ENCODE assay signal across 11 cellular contexts in the genomic region with DNA sequence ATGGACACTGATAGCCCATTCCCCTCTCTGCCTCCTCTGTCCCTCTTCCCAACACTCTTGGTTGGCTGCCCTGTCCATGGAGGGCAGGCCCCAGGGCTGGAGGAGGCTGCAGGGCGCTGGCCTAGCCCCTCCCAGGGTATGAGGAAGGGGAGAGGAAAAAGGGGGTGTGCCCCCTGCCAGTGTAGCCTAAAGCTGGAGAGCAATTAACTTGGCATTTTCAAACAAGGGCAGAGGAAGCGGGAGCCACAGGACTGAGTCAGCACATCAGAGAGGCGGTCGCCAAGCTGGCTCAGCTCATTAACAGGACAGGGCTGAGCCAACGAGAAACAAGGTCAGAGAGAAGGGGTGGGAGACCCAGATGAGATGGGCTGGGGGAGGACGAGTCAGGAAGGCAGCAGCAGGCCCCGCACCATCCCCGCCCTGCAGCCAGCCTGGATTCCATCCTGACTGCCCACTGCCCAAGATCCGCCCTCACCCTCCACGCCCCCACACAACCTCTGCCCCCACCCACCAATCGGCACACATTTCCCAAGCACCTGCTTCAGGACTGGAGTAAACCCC.
A peak's percentile ranks its signal among the peaks of the same experiment; 100 is the strongest.
DNase-seq lines count a peak whose midpoint lies in the region; ATAC-seq and TF ChIP-seq lines count a peak whose summit lies in the region.
"Had no signal": no experiment of that assay in that cellular context is flagged by ENCODE, and none has a peak within 500 bp of the region (broad histone marks: within the 10 kb centered on the region; RNA-seq: fewer than 3 reads in every experiment).

No MANE protein-coding gene starts in this region.

- H3K27me3 ChIP-seq in GM23338 (ENCODE audit: insufficient read depth), result no peaks in the 10 kb centered on the region

- no peak for TF ChIP-seq CTCF in GM23338 (conservative IDR thresholded peaks at IDR 0.05; ENCODE audit: low read depth in 2 of 2)

- no peaks in the 10 kb centered on the region for H3K36me3 Mint-ChIP-seq in GM23338 (ENCODE audit: low read depth)
- H3K36me3 Mint-ChIP-seq in effector memory CD8-positive, alpha-beta T cell (ENCODE audit: insufficient read depth), result no peaks in the 10 kb centered on the region

- no peaks in the 10 kb centered on the region for H3K79me2 ChIP-seq in GM23338 (replicated peaks; ENCODE audit: insufficient read depth)

- H3K9me3 Mint-ChIP-seq in GM23338, result no peaks in the 10 kb centered on the region
- no peaks in the 10 kb centered on the region for H3K9me3 Mint-ChIP-seq in effector memory CD8-positive, alpha-beta T cell
- H3K9me3 Mint-ChIP-seq: activated CD8-positive, alpha-beta T cell treated with anti-CD3 and anti-CD28 coated beads for 36 hours; nephron progenitor cell had no signal

- peaks cover 11% of the 10 kb centered on the region; the same call in 2 of the 3 replicates for H3K4me1 Mint-ChIP-seq in GM23338
- H3K4me1 Mint-ChIP-seq in effector memory CD8-positive, alpha-beta T cell (ENCODE audit: low read depth in 2 of 2), result peaks cover 0 to 2% of the 10 kb centered on the region in 2 donors

- H3K27me3 Mint-ChIP-seq in GM23338 (ENCODE audit: insufficient read depth, low read depth, poor library complexity), result peaks cover 12% of the 10 kb centered on the region
- H3K27me3 Mint-ChIP-seq in effector memory CD8-positive, alpha-beta T cell, result peaks cover 18 to 26% of the 10 kb centered on the region in 2 donors
- H3K27me3 Mint-ChIP-seq: activated CD8-positive, alpha-beta T cell treated with anti-CD3 and anti-CD28 coated beads for 36 hours had no signal

- H3K27ac Mint-ChIP-seq in GM23338, result no peak overlapping the region
- no peak overlapping the region for H3K27ac Mint-ChIP-seq in effector memory CD8-positive, alpha-beta T cell
- H3K27ac Mint-ChIP-seq: activated CD8-positive, alpha-beta T cell treated with anti-CD3 and anti-CD28 coated beads for 36 hours; nephron progenitor cell had no signal

- H4K20me1 ChIP-seq in GM23338 (replicated peaks; ENCODE audit: insufficient read depth), result no peaks in the 10 kb centered on the region

- no peak overlapping the region for H3K4me3 ChIP-seq in GM23338

- 0 out of 2 replicates have a peak, but pooled peaks cover 3% of the 10 kb centered on the region for H3K9me2 ChIP-seq in GM23338 (ENCODE audit: insufficient read depth)

- H3K4me2 ChIP-seq in GM23338, result peak overlapping the region; percentile 51; the same call in 1 of the 2 replicates

- no peaks in the 10 kb centered on the region for H3K36me3 ChIP-seq in GM23338 (ENCODE audit: insufficient read depth)

- peaks cover 11% of the 10 kb centered on the region for H3K4me1 ChIP-seq in GM23338 (ENCODE audit: insufficient read depth)

- no peak overlapping the region for H3K4me3 Mint-ChIP-seq in GM23338
- H3K4me3 Mint-ChIP-seq in effector memory CD8-positive, alpha-beta T cell, result no peak overlapping the region
- H3K4me3 Mint-ChIP-seq: activated CD8-positive, alpha-beta T cell treated with anti-CD3 and anti-CD28 coated beads for 36 hours; nephron progenitor cell had no signal

- H2AFZ ChIP-seq in GM23338, result peak overlapping the region; percentile 81

- ATAC-seq in GM23338 (peak; percentile 63), HG03442 (IDR thresholded peaks at IDR 0.05; ENCODE audit: unreplicated experiment) (no peak)
- ATAC-seq in effector memory CD8-positive, alpha-beta T cell (replicated peaks), result peak; percentile 40

- no peaks in the 10 kb centered on the region for H3F3A ChIP-seq in GM23338 (replicated peaks; ENCODE audit: low read depth)

- no peak for DNase-seq in GM23338 (ENCODE audit: low spot score)
- DNase-seq in NCI-H69 (lab: John Stamatoyannopoulos, UW), result peak; percentile 83
- no peak for DNase-seq in effector memory CD8-positive, alpha-beta T cell
- DNase-seq in renal cortical epithelial cell (ENCODE audit: low read depth), result peak; percentile 35
- DNase-seq in NCI-H446 (lab: John Stamatoyannopoulos, UW), result no peak
- no peak for DNase-seq in DMS53 treated with DMSO at 0.1 percent for 48 hours (lab: John Stamatoyannopoulos, UW; ENCODE audit: unreplicated experiment)
- DNase-seq: activated CD8-positive, alpha-beta T cell treated with anti-CD3 and anti-CD28 coated beads for 36 hours; KBM-7; NCI-H446 treated with DMSO at 0.1 percent for 48 hours; nephron progenitor cell had no signal

- H3K27ac ChIP-seq in GM23338 (ENCODE audit: low read depth), result no peak overlapping the region

TF ChIP-seq in GM23338, 12 proteins besides CTCF, POLR2A, EP300 and RAD21:
- TF ChIP-seq CREB1 (CRISPR knock-in tag; IDR thresholded peaks at IDR 0.05; ENCODE audit: low read depth), result no peak
- TF ChIP-seq, protein P1, sequence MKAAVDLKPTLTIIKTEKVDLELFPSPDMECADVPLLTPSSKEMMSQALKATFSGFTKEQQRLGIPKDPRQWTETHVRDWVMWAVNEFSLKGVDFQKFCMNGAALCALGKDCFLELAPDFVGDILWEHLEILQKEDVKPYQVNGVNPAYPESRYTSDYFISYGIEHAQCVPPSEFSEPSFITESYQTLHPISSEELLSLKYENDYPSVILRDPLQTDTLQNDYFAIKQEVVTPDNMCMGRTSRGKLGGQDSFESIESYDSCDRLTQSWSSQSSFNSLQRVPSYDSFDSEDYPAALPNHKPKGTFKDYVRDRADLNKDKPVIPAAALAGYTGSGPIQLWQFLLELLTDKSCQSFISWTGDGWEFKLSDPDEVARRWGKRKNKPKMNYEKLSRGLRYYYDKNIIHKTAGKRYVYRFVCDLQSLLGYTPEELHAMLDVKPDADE (IDR thresholded peaks at IDR 0.05), result no peak
- TF ChIP-seq STAT1 (IDR thresholded peaks at IDR 0.05; ENCODE audit: unreplicated experiment), result no peak
- TF ChIP-seq JUNB (IDR thresholded peaks at IDR 0.05; ENCODE audit: unreplicated experiment), result no peak
- TF ChIP-seq POLR2AphosphoS5 (IDR thresholded peaks at IDR 0.05; ENCODE audit: low read depth), result no peak
- TF ChIP-seq ZNF114 (CRISPR knock-in tag; IDR thresholded peaks at IDR 0.05), result no peak
- TF ChIP-seq EZH2 (IDR thresholded peaks at IDR 0.05; ENCODE audit: low read depth, unreplicated experiment), result no peak

Comparison
In these comparisons a context has a peak if more than half of its experiments do, and no peak if none do; other contexts are left out.
1. DNase-seq: peak in NCI-H69 (single experiment) and renal cortical epithelial cell (single experiment); none in GM23338 (single experiment), effector memory CD8-positive, alpha-beta T cell (0 of 3), NCI-H446 (0 of 2) and DMS53 treated with DMSO at 0.1 percent for 48 hours (single experiment).